12 cellular contexts compared by ENCODE assay signal in genomic region chrX:86194758-86195157, GRCh38. TPM values are rescaled to one million over a fixed set of nuclear protein-coding genes. Genes with fewer than 3 reads are reported as not detected.
"Had no signal": no experiment of that assay in that cellular context is flagged by ENCODE, and none has a peak within 500 bp of the region (broad histone marks: within the 10 kb centered on the region; RNA-seq: fewer than 3 reads in every experiment).

No MANE protein-coding gene starts in this region.

- H3K36me3 ChIP-seq: HAP-1 had no signal

- H3K4me3 Mint-ChIP-seq: GM23338, H9, HFFc6 had no signal

- H3K27ac Mint-ChIP-seq: GM23338, HFFc6 had no signal

- FAIRE-seq: H1, H54 had no signal

- H3K4me1 Mint-ChIP-seq: GM23338, H9 had no signal

- H3K9me3 ChIP-seq: HAP-1 had no signal

- DNase-seq: GM23248, GOT3, H7, H9, HCEC 1CT, HFFc6 had no signal

- ATAC-seq: GM23338, HCT116 had no signal

- H3K4me1 ChIP-seq: HAP-1 had no signal

- H3K4me3 ChIP-seq: GM23248, GM23338, HAP-1 had no signal

- H3K27ac ChIP-seq: GM23248 had no signal

- H3K9ac ChIP-seq: GM23248 had no signal

RNA-seq across cellular contexts. Expression of gene DACH2, which starts 46.5 kb away (rescaled TPM):
- total RNA-seq: GM23248, H4, HFFc6 had no signal
- polyA plus RNA-seq: GM23248 had no signal
